ENCODE assay signal across 15 cellular contexts in genomic region chr12:26623136-26623535, GRCh38.
"Had no signal": no experiment of that assay in that cellular context is flagged by ENCODE, and none has a peak within 500 bp of the region (broad histone marks: within the 10 kb centered on the region; RNA-seq: fewer than 3 reads in every experiment).

No MANE protein-coding gene starts in this region.

- DNase-seq: activated CD4-positive, alpha-beta T cell treated with anti-CD3 and anti-CD28 coated beads, Interleukin-2, amount 50 U/mL, for 4 hours; activated T-cell treated with anti-CD3 and anti-CD28 coated beads, Interleukin-2, amount 50 U/mL, for 48 hours; adrenal gland; left colon; lower lobe of right lung; pancreas; SIG-M5; stimulated activated CD4-positive, alpha-beta T cell treated with anti-CD3 and anti-CD28 coated beads, Interleukin-12 subunit alpha, Interleukin-12 subunit beta, amount 100 ng/mL, for 4 hours; stimulated activated CD4-positive, alpha-beta T cell treated with anti-CD3 and anti-CD28 coated beads, Interleukin-2, amount 100 ng/mL, for 48 hours; stimulated activated naive CD4-positive, alpha-beta T cell; transverse colon; WERI-Rb-1 had no signal

- H3K9me3 ChIP-seq: adrenal gland, gastroesophageal sphincter, lower lobe of right lung, pancreas, transverse colon had no signal

- H3K9me3 Mint-ChIP-seq: mesothelial cell of epicardium had no signal

- H3K27me3 ChIP-seq: adrenal gland, gastroesophageal sphincter, pancreas, transverse colon had no signal

- H3K4me3 Mint-ChIP-seq: mesothelial cell of epicardium, neural crest cell had no signal

- H3K27ac Mint-ChIP-seq: mesothelial cell of epicardium had no signal

- H3K4me1 ChIP-seq: adrenal gland, gastroesophageal sphincter, lower lobe of right lung, pancreas, transverse colon had no signal

- H3K4me3 ChIP-seq: adrenal gland, gastroesophageal sphincter, lower lobe of right lung, pancreas, transverse colon had no signal

- H3K4me1 Mint-ChIP-seq: neural crest cell had no signal

- ATAC-seq: gastroesophageal sphincter, left colon, lower lobe of right lung, pancreas had no signal

- H3K36me3 ChIP-seq: WERI-Rb-1 had no signal
